Comparison of ENCODE assay signal across 18 cellular contexts in genomic region chr7:19114591-19114855, GRCh38. TPM values are rescaled to one million over a fixed set of nuclear protein-coding genes. Genes with fewer than 3 reads are reported as not detected.
DNase-seq lines count a peak whose midpoint lies in the region; ATAC-seq and TF ChIP-seq lines count a peak whose summit lies in the region.
"Had no signal": no experiment of that assay in that cellular context is flagged by ENCODE, and none has a peak within 500 bp of the region (broad histone marks: within the 10 kb centered on the region; RNA-seq: fewer than 3 reads in every experiment).

No MANE protein-coding gene starts in this region.

- H3K36me3 ChIP-seq in left ventricle myocardium inferior (no peaks in the 10 kb centered on the region), brain microvascular endothelial cell (replicated peaks) (no peaks in the 10 kb centered on the region), mesenchymal stem cell (ENCODE audit: control insufficient read depth in 1 of 2, insufficient read depth in 2 of 2, low read depth in 1 of 2, low read length in 2 of 2) (peaks cover 0 to 2% of the 10 kb centered on the region in 2 experiments)
- H3K36me3 ChIP-seq: heart left ventricle, upper lobe of left lung had no signal

- H3K23ac ChIP-seq in mesenchymal stem cell (ENCODE audit: low read length in 2 of 2): no peak overlapping the region

- no peak overlapping the region for H3K14ac ChIP-seq in mesenchymal stem cell (ENCODE audit: low read length in 2 of 2)

- H2BK15ac ChIP-seq in mesenchymal stem cell (ENCODE audit: low read depth, poor library complexity, severe bottlenecking): no peak overlapping the region

- ATAC-seq in left cardiac atrium (no peak), GM18907 (IDR thresholded peaks at IDR 0.05; ENCODE audit: unreplicated experiment) (no peak), GM21786 (IDR thresholded peaks at IDR 0.05; ENCODE audit: unreplicated experiment) (no peak), GM21529 (IDR thresholded peaks at IDR 0.05; ENCODE audit: unreplicated experiment) (no peak)
- ATAC-seq: GM23338, heart left ventricle had no signal

- H3K4me1 ChIP-seq in left ventricle myocardium inferior (peaks cover 29% of the 10 kb centered on the region), mesenchymal stem cell (ENCODE audit: control insufficient read depth, insufficient read depth, low read depth, low read length) (peaks cover 20% of the 10 kb centered on the region)

- in situ Hi-C loops in brain microvascular endothelial cell (cut with HindIII; ENCODE audit: low pct_ligation_motif_present, low sequenced_read_pairs): no loop called here

- intact Hi-C loops in left ventricle myocardium inferior (cut with micrococcal nuclease): no loop called here
- intact Hi-C loops in left cardiac atrium (cut with DNase I): no loop called here

- DNase-seq in left ventricle myocardium inferior (no peak), left cardiac atrium (no peak), brain microvascular endothelial cell (no peak), mesenchymal stem cell (peak; percentile 37), NCI-H1105 treated with DMSO at 0.1 percent for 48 hours (lab: John Stamatoyannopoulos, UW) (no peak)
- DNase-seq: 8988T; activated CD4-positive, alpha-beta memory T cell treated with anti-CD3 and anti-CD28 coated beads for 36 hours; activated effector memory CD4-positive, alpha-beta T cell treated with anti-CD3 and anti-CD28 coated beads, Interleukin-2, amount 50 U/mL, for 16 hours; heart left ventricle; kidney glomerular epithelial cell; NCI-H1092; NCI-H345; upper lobe of left lung had no signal

- H4K91ac ChIP-seq in mesenchymal stem cell (ENCODE audit: low read length): no peak overlapping the region

- peak overlapping the region; percentile 99 for H3K9ac ChIP-seq in mesenchymal stem cell (ENCODE audit: low read length)

- H2BK5ac ChIP-seq in mesenchymal stem cell (ENCODE audit: low read depth, low read length, poor library complexity, severe bottlenecking): no peak overlapping the region

- WGBS in mesenchymal stem cell: 0% methylated on average over 1 of the region's 1 CpG

- H3K9me3 ChIP-seq in left ventricle myocardium inferior (replicated peaks) (no peaks in the 10 kb centered on the region), mesenchymal stem cell (ENCODE audit: control insufficient read depth, low read length) (no peaks in the 10 kb centered on the region)
- H3K9me3 ChIP-seq: heart left ventricle, upper lobe of left lung had no signal

- no peak overlapping the region for H2BK120ac ChIP-seq in mesenchymal stem cell (ENCODE audit: low read depth, low read length)

- H3K4ac ChIP-seq in mesenchymal stem cell (ENCODE audit: low read depth in 1 of 2, low read length in 2 of 2): no peak overlapping the region

- H3K4me2 ChIP-seq in mesenchymal stem cell (ENCODE audit: low read length, poor library complexity, severe bottlenecking): no peak overlapping the region
- H3K4me2 ChIP-seq: GM23338 had no signal

- H3K27ac ChIP-seq in left ventricle myocardium inferior (replicated peaks) (no peak overlapping the region), brain microvascular endothelial cell (peak overlapping the region; percentile 36), mesenchymal stem cell (ENCODE audit: low read length, poor library complexity, severe bottlenecking) (no peak overlapping the region)
- H3K27ac ChIP-seq: heart left ventricle, upper lobe of left lung had no signal

- peaks cover 14% of the 10 kb centered on the region for H3K79me1 ChIP-seq in mesenchymal stem cell (replicated peaks; ENCODE audit: low read length, poor library complexity, severe bottlenecking)

- TF ChIP-seq CTCF in left ventricle myocardium inferior (IDR thresholded peaks at IDR 0.05; ENCODE audit: borderline replicate concordance) (no peak), brain microvascular endothelial cell (IDR thresholded peaks at IDR 0.05; ENCODE audit: low read depth, low read length, missing control alignments) (no peak)

- no peak overlapping the region for H4K8ac ChIP-seq in mesenchymal stem cell (ENCODE audit: low read length)

- H3K18ac ChIP-seq in mesenchymal stem cell (ENCODE audit: low read depth in 1 of 2, low read length in 2 of 2): no peak overlapping the region

- no peak overlapping the region for H2AK5ac ChIP-seq in mesenchymal stem cell (ENCODE audit: low read length, severe bottlenecking)

- H2AFZ ChIP-seq in mesenchymal stem cell (ENCODE audit: low read depth, low read length): no peak overlapping the region
- H2AFZ ChIP-seq: GM23338 had no signal

- H3K27me3 ChIP-seq in left ventricle myocardium inferior (ENCODE audit: low read depth) (peaks cover 99% of the 10 kb centered on the region), brain microvascular endothelial cell (replicated peaks) (no peaks in the 10 kb centered on the region), mesenchymal stem cell (ENCODE audit: control insufficient read depth in 1 of 2, insufficient read depth in 1 of 2, low read length in 2 of 2) (no peaks in the 10 kb centered on the region)

- no peak overlapping the region for H2BK12ac ChIP-seq in mesenchymal stem cell (ENCODE audit: low read length in 2 of 2)

- H3K4me3 ChIP-seq in left ventricle myocardium inferior (peak overlapping the region; percentile 72), brain microvascular endothelial cell (ENCODE audit: low read depth, low read length) (peak overlapping the region; percentile 99), mesenchymal stem cell (ENCODE audit: insufficient read depth in 1 of 2, low read depth in 1 of 2, low read length in 2 of 2) (peak overlapping the region in 1 of 2 experiments; percentile 99)
- H3K4me3 ChIP-seq: GM23338, upper lobe of left lung had no signal

RNA-seq across cellular contexts. Expression of gene TWIST1, which starts 2.9 kb away (rescaled TPM):
- total RNA-seq in left ventricle myocardium inferior: 1.3 TPM
- total RNA-seq in left cardiac atrium: 1 to 10 TPM; 3.2 to 5.4 TPM
- polyA plus RNA-seq in mesenchymal stem cell (2013, experiment 1 of 2): 18.3 TPM
- polyA plus RNA-seq in mesenchymal stem cell (2013, experiment 2 of 2): 18.4 TPM

RNA-seq across cellular contexts. Expression of gene FERD3L, which starts 30.7 kb away (rescaled TPM):
- total RNA-seq in left ventricle myocardium inferior (not detected), left cardiac atrium (not detected)
- not detected for polyA plus RNA-seq in mesenchymal stem cell (2013, experiment 1 of 2)
- not detected for polyA plus RNA-seq in mesenchymal stem cell (2013, experiment 2 of 2)
- total RNA-seq: activated CD4-positive, alpha-beta memory T cell treated with anti-CD3 and anti-CD28 coated beads for 36 hours; bronchial epithelial cell; GM23338; heart left ventricle; upper lobe of left lung had no signal
- polyA plus RNA-seq: GM23338, heart left ventricle had no signal
